18 cellular contexts compared by ENCODE assay signal in genomic region chr10:117339569-117339968, GRCh38. TPM values are rescaled to one million over a fixed set of nuclear protein-coding genes. Genes with fewer than 3 reads are reported as not detected.
DNase-seq lines count a peak whose midpoint lies in the region; ATAC-seq and TF ChIP-seq lines count a peak whose summit lies in the region.
"Had no signal": no experiment of that assay in that cellular context is flagged by ENCODE, and none has a peak within 500 bp of the region (broad histone marks: within the 10 kb centered on the region; RNA-seq: fewer than 3 reads in every experiment).

No MANE protein-coding gene starts in this region.

- no peak overlapping the region for H3K27ac ChIP-seq in right atrium auricular region
- H3K27ac ChIP-seq: BLaER1 treated with 17β-estradiol and CSF1 and Interleukin-3, amounts not matched to agents 10 nM and 100 nM; prostate gland; SJSA1; thoracic aorta had no signal

- intact Hi-C loops in Right ventricle myocardium superior (cut with DNase I) (no loop called here), lower leg skin (cut with DNase I; ENCODE audit: low total_unique reads) (no loop called here)

- WGBS in lower leg skin, 2 donors: 96 to 100% methylated on average over 1 of the region's 1 CpG

- H3K4me3 ChIP-seq in right atrium auricular region (no peak overlapping the region), fibroblast of the aortic adventitia (ENCODE audit: low read depth, low read length) (no peak overlapping the region), lower leg skin (ENCODE audit: low read depth, poor library complexity, severe bottlenecking) (no peak overlapping the region)
- H3K4me3 ChIP-seq: BLaER1 treated with 17β-estradiol and CSF1 and Interleukin-3, amounts not matched to agents 10 nM and 100 nM; prostate gland; SJSA1; thoracic aorta had no signal

- TF ChIP-seq CTCF in right atrium auricular region (IDR thresholded peaks at IDR 0.05) (no peak), fibroblast of the aortic adventitia (IDR thresholded peaks at IDR 0.05; ENCODE audit: insufficient read depth, low read length) (no peak), lower leg skin (IDR thresholded peaks at IDR 0.05) (no peak)

- peaks cover 0 to 10% of the 10 kb centered on the region in 2 donors for H3K9me3 ChIP-seq in right atrium auricular region
- H3K9me3 ChIP-seq: prostate gland, SJSA1, thoracic aorta had no signal

- peak; percentile 29 for ATAC-seq in Right ventricle myocardium superior (ENCODE audit: poor library complexity)
- ATAC-seq: activated CD4-positive, alpha-beta T cell treated with anti-CD3 and anti-CD28 coated beads for 36 hours had no signal

- H3K36me3 ChIP-seq in right atrium auricular region: no peaks in the 10 kb centered on the region
- H3K36me3 ChIP-seq: prostate gland, thoracic aorta had no signal

- no peak for DNase-seq in Right ventricle myocardium superior
- DNase-seq in right atrium auricular region (ENCODE audit: low spot score): no peak
- peak; percentile 77 for DNase-seq in amniotic epithelial cell (ENCODE audit: low read depth)
- DNase-seq in fibroblast of the aortic adventitia (ENCODE audit: low read depth): peak; percentile 70
- DNase-seq in renal cortical epithelial cell (ENCODE audit: low read depth): peak; percentile 55
- DNase-seq in DMS153 treated with DMSO at 0.1 percent for 48 hours (lab: John Stamatoyannopoulos, UW; ENCODE audit: unreplicated experiment): no peak
- no peak for DNase-seq in lower leg skin (ENCODE audit: low spot score in 2 of 2)
- no peak for DNase-seq in SIG-M5 (lab: John Stamatoyannopoulos, UW)
- DNase-seq: activated CD4-positive, alpha-beta T cell treated with anti-CD3 and anti-CD28 coated beads for 36 hours; activated naive CD8-positive, alpha-beta T cell treated with anti-CD3 and anti-CD28 coated beads, Interleukin-2, amount 50 U/mL, for 24 hours; central memory CD4-positive, alpha-beta T cell; effector memory CD4-positive, alpha-beta T cell; NCI-H1092 treated with DMSO at 0.1 percent for 48 hours; NCI-H524 treated with DMSO at 0.1 percent for 48 hours had no signal

- peaks cover 0 to 7% of the 10 kb centered on the region in 2 donors for H3K4me1 ChIP-seq in right atrium auricular region
- H3K4me1 ChIP-seq: prostate gland had no signal

- no peak for TF ChIP-seq POLR2A in lower leg skin (IDR thresholded peaks at IDR 0.05)

- H3K27me3 ChIP-seq in right atrium auricular region: no peaks in the 10 kb centered on the region
- H3K27me3 ChIP-seq: BLaER1 treated with 17β-estradiol and CSF1 and Interleukin-3, amounts not matched to agents 10 nM and 100 nM; SJSA1 had no signal

RNA-seq across cellular contexts. Expression of gene PDZD8, which starts 35.7 kb away (rescaled TPM):
- total RNA-seq in Right ventricle myocardium superior: 16.6 TPM
- total RNA-seq in right atrium auricular region: 10 to 100 TPM; 17.7 to 29.4 TPM
- 24.2 and 42.2 TPM in 2 replicates for total RNA-seq in fibroblast of the aortic adventitia (ENCODE audit: low replicate concordance)
- total RNA-seq in renal cortical epithelial cell: 26.7 and 51.9 TPM in 2 replicates
- 10 to 100 TPM; 20.6 to 29.4 (median 27.8) TPM for total RNA-seq in lower leg skin

Comparison
In these comparisons a context has a peak if more than half of its experiments do, and no peak if none do; other contexts are left out.
1. DNase-seq: peak in amniotic epithelial cell (single experiment), fibroblast of the aortic adventitia (single experiment) and renal cortical epithelial cell (single experiment); none in Right ventricle myocardium superior (single experiment), right atrium auricular region (single experiment), DMS153 treated with DMSO at 0.1 percent for 48 hours (single experiment), lower leg skin (0 of 2) and SIG-M5 (single experiment).